8 cellular contexts compared by ENCODE assay signal in the genomic region with DNA sequence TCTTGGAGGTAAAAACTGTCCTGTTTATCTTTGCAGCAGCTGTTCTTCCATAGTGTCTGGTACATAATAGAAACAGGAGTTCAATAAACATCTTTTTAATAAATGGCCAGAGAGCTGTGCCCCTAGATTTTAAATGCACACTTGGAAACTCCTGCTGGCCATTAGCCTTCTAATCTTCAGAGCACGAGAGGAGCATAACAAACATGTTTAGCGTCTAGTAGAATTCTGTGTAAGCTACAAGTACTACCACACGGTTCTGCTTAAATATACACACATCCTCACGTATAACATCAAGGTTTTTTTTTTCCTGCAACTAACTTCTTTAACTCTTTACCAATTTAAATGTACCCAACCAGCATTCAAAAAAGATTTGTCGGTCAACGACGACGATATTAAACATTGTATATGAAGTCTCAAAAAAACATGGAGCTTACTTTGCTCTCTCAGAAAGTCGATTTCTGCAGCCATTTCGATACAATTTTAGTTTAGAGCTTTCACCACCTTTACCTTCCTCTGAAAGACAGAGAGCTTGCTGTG. TPM values are rescaled to one million over a fixed set of nuclear protein-coding genes. Genes with fewer than 3 reads are reported as not detected.
DNase-seq lines count a peak whose midpoint lies in the region; ATAC-seq and TF ChIP-seq lines count a peak whose summit lies in the region.

No MANE protein-coding gene starts in this region.

- no peaks in the 10 kb centered on the region for H3K4me1 Mint-ChIP-seq in glutamatergic neuron (ENCODE audit: low read depth, unreplicated experiment)

- no peak overlapping the region for H3K4me3 Mint-ChIP-seq in glutamatergic neuron (ENCODE audit: unreplicated experiment)

- H3K27me3 Mint-ChIP-seq in glutamatergic neuron (ENCODE audit: unreplicated experiment): no peaks in the 10 kb centered on the region

- H3K9me3 Mint-ChIP-seq in glutamatergic neuron (ENCODE audit: unreplicated experiment): no peaks in the 10 kb centered on the region

- no peak overlapping the region for H3K27ac Mint-ChIP-seq in glutamatergic neuron (ENCODE audit: unreplicated experiment)

- H3K4me3 ChIP-seq in GM12865 (ENCODE audit: low read depth, low read length) (peak overlapping the region; percentile 96), skeletal muscle cell (ENCODE audit: low read depth, low read length) (peak overlapping the region; percentile 93)

- no peaks in the 10 kb centered on the region for H3K36me3 Mint-ChIP-seq in glutamatergic neuron (ENCODE audit: unreplicated experiment)

- no peak for DNase-seq in GM12865 (ENCODE audit: low read depth)
- peak; percentile 12 for DNase-seq in RPMI8226
- DNase-seq in globus pallidus (ENCODE audit: low spot score): peak; percentile 49
- DNase-seq in skeletal muscle cell (ENCODE audit: low read depth): no peak
- no peak for DNase-seq in stimulated activated CD4-positive, alpha-beta T cell treated with anti-CD3 and anti-CD28 coated beads, Interleukin-15, amount 100 ng/mL, for 24 hours
- no peak for DNase-seq in glutamatergic neuron

- ATAC-seq in GM18498 (IDR thresholded peaks at IDR 0.05; ENCODE audit: unreplicated experiment): no peak
- no peak for ATAC-seq in GM21723 (IDR thresholded peaks at IDR 0.05; ENCODE audit: unreplicated experiment)

- TF ChIP-seq CTCF in GM12865 (IDR thresholded peaks at IDR 0.05; ENCODE audit: insufficient read depth, low read depth, low read length, missing control alignments): no peak
- no peak for TF ChIP-seq CTCF in glutamatergic neuron (IDR thresholded peaks at IDR 0.05; ENCODE audit: partially characterized antibody, unreplicated experiment)

RNA-seq across cellular contexts. Expression of a gene that starts 0.6 kb away (rescaled TPM):
- 15.6 TPM for total RNA-seq in glutamatergic neuron (ENCODE audit: unreplicated experiment)

RNA-seq across cellular contexts. Expression of a gene that starts 3.2 kb away (rescaled TPM):
- total RNA-seq in glutamatergic neuron (ENCODE audit: unreplicated experiment): 17.6 TPM

Comparison
In these comparisons a context has a peak if more than half of its experiments do, and no peak if none do; other contexts are left out.
1. DNase-seq: peak in RPMI8226 (single experiment) and globus pallidus (single experiment); none in GM12865 (single experiment), skeletal muscle cell (single experiment), stimulated activated CD4-positive, alpha-beta T cell treated with anti-CD3 and anti-CD28 coated beads, Interleukin-15, amount 100 ng/mL, for 24 hours (single experiment) and glutamatergic neuron (single experiment).